18 cellular contexts compared by ENCODE assay signal in the genomic region with DNA sequence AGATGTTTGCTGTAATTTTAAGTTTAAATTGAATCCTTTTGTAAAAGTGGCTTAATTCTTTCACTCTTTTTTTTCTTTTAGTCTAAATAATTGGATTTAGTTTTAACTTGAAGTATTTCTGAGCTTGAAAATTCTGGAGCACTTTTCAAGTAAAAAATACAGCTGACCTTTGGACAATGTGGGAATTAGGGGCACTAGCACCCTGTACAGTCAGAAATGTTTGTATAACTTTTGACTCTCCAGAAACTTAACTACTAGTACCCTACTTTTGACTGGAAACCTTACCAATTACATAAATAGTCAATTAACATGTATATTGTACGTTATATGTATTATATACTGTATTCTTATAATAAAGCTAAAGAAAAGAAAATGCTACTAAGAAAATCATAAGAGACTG. TPM values are rescaled to one million over a fixed set of nuclear protein-coding genes. Genes with fewer than 3 reads are reported as not detected.
DNase-seq lines count a peak whose midpoint lies in the region; ATAC-seq and TF ChIP-seq lines count a peak whose summit lies in the region.
"Had no signal": no experiment of that assay in that cellular context is flagged by ENCODE, and none has a peak within 500 bp of the region (broad histone marks: within the 10 kb centered on the region; RNA-seq: fewer than 3 reads in every experiment).

No MANE protein-coding gene starts in this region.

- no peak for TF ChIP-seq POLR2A in transverse colon (IDR thresholded peaks at IDR 0.05)

- H3K9me3 Mint-ChIP-seq in activated T-helper 17 cell treated with anti-CD3 and anti-CD28 coated beads, Interleukin-2, amount 50 U/mL, for 72 hours = no peaks in the 10 kb centered on the region
- H3K9me3 Mint-ChIP-seq: CD4-positive, CD25-positive, alpha-beta regulatory T cell; H9 had no signal

- in situ Hi-C loops in transverse colon (cut with MboI; ENCODE audit: low pct_ligation_motif_present in 1 of 4, low pct_unique_long_range_greater_than_20kb in 1 of 4, low sequenced_read_pairs in 3 of 4) = no loop called here

- WGBS in transverse colon (ENCODE audit: low coverage in 1 of 2), 2 donors = 50 to 73% methylated on average over 1 of the region's 1 CpG

- H3K9me3 ChIP-seq in left ventricle myocardium inferior (replicated peaks) (no peaks in the 10 kb centered on the region), mucosa of rectum (ENCODE audit: control insufficient read depth in 2 of 2, low read length in 2 of 2) (no peaks in the 10 kb centered on the region), transverse colon (no peaks in the 10 kb centered on the region)
- H3K9me3 ChIP-seq: SJSA1 had no signal

- H3K4me1 Mint-ChIP-seq in activated T-helper 17 cell treated with anti-CD3 and anti-CD28 coated beads, Interleukin-2, amount 50 U/mL, for 72 hours = peaks cover 31% of the 10 kb centered on the region

- H3K4me3 ChIP-seq in left ventricle myocardium inferior = no peak overlapping the region
- no peak overlapping the region for H3K4me3 ChIP-seq in mucosa of rectum (ENCODE audit: low read length in 2 of 2)
- no peak overlapping the region for H3K4me3 ChIP-seq in transverse colon
- H3K4me3 ChIP-seq: SJSA1 had no signal

- no peak overlapping the region for H3K9ac ChIP-seq in mucosa of rectum (ENCODE audit: low read depth in 1 of 2, low read length in 2 of 2)

- ATAC-seq in left ventricle myocardium superior (no peak), HG03095 (IDR thresholded peaks at IDR 0.05; ENCODE audit: unreplicated experiment) (no peak)
- peak; percentile 9 for ATAC-seq in activated T-helper 17 cell treated with anti-CD3 and anti-CD28 coated beads, Interleukin-2, amount 50 U/mL, for 72 hours (replicated peaks)

- DNase-seq in left ventricle myocardium inferior (no peak), left ventricle myocardium superior (no peak), transverse colon (no peak), SK-N-DZ (ENCODE audit: low spot score) (no peak), EL (no peak)
- DNase-seq: CD4-positive, CD25-positive, alpha-beta regulatory T cell; DMS79 treated with DMSO at 0.1 percent for 48 hours; H9; NCI-H1048; NCI-H146; NCI-H2081 treated with DMSO at 0.1 percent for 48 hours; NCI-H226; NCI-H526 treated with DMSO at 0.1 percent for 48 hours had no signal

- H3K36me3 ChIP-seq in left ventricle myocardium inferior (no peaks in the 10 kb centered on the region), mucosa of rectum (ENCODE audit: control insufficient read depth in 2 of 2, insufficient read depth in 2 of 2, low read length in 2 of 2) (no peaks in the 10 kb centered on the region), transverse colon (no peaks in the 10 kb centered on the region)

- H3K27me3 ChIP-seq in left ventricle myocardium inferior (ENCODE audit: low read depth) (no peaks in the 10 kb centered on the region), mucosa of rectum (ENCODE audit: control insufficient read depth in 2 of 2, insufficient read depth in 2 of 2, low read length in 2 of 2) (no peaks in the 10 kb centered on the region), transverse colon (no peaks in the 10 kb centered on the region)
- H3K27me3 ChIP-seq: SJSA1 had no signal

- H3K4me3 Mint-ChIP-seq in activated T-helper 17 cell treated with anti-CD3 and anti-CD28 coated beads, Interleukin-2, amount 50 U/mL, for 72 hours = peak overlapping the region; percentile 12
- H3K4me3 Mint-ChIP-seq: H9 had no signal

- TF ChIP-seq CTCF in left ventricle myocardium inferior (IDR thresholded peaks at IDR 0.05; ENCODE audit: borderline replicate concordance) (no peak), transverse colon (IDR thresholded peaks at IDR 0.05) (no peak)

- H3K4me1 ChIP-seq in left ventricle myocardium inferior (peaks cover 99% of the 10 kb centered on the region), mucosa of rectum (ENCODE audit: control insufficient read depth in 2 of 2, insufficient read depth in 2 of 2, low read length in 2 of 2) (peaks cover 34% of the 10 kb centered on the region in 2 donors), transverse colon (peaks cover 43 to 93% (median 64%) of the 10 kb centered on the region in 4 donors)

- intact Hi-C loops in left ventricle myocardium inferior (cut with micrococcal nuclease) (no loop called here), left ventricle myocardium superior (cut with micrococcal nuclease) (no loop called here), transverse colon (cut with DNase I; ENCODE audit: low total_unique reads) (no loop called here)

- H3K36me3 Mint-ChIP-seq in activated T-helper 17 cell treated with anti-CD3 and anti-CD28 coated beads, Interleukin-2, amount 50 U/mL, for 72 hours (ENCODE audit: low read depth) = peaks cover 4% of the 10 kb centered on the region
- H3K36me3 Mint-ChIP-seq: CD4-positive, CD25-positive, alpha-beta regulatory T cell had no signal

- TF ChIP-seq EP300 in transverse colon (IDR thresholded peaks at IDR 0.05; ENCODE audit: low read depth) = no peak

- H3K27me3 Mint-ChIP-seq in activated T-helper 17 cell treated with anti-CD3 and anti-CD28 coated beads, Interleukin-2, amount 50 U/mL, for 72 hours = no peaks in the 10 kb centered on the region
- H3K27me3 Mint-ChIP-seq: CD4-positive, CD25-positive, alpha-beta regulatory T cell had no signal

- H3K27ac Mint-ChIP-seq in activated T-helper 17 cell treated with anti-CD3 and anti-CD28 coated beads, Interleukin-2, amount 50 U/mL, for 72 hours = no peak overlapping the region

- H3K27ac ChIP-seq in left ventricle myocardium inferior (replicated peaks) = peak overlapping the region; percentile 37
- peak overlapping the region; percentile 1 to 27 for H3K27ac ChIP-seq in mucosa of rectum (ENCODE audit: low read depth in 2 of 2, low read length in 2 of 2)
- peak overlapping the region in 3 of 4 donors; percentile 6 to 43 (median 31) for H3K27ac ChIP-seq in transverse colon
- H3K27ac ChIP-seq: RWPE1, SJSA1 had no signal

RNA-seq across cellular contexts. Expression of a gene that starts 7.8 kb away (rescaled TPM):
- total RNA-seq in left ventricle myocardium inferior (294 TPM), left ventricle myocardium superior (290 TPM), transverse colon (100 to 1,000 TPM; 101 to 279 (median 129) TPM)
- 100 to 1,000 TPM in 1 of 2 donors, 10 to 100 TPM in 1; 93.7 to 154 TPM for total RNA-seq in activated T-helper 17 cell treated with anti-CD3 and anti-CD28 coated beads, Interleukin-2, amount 50 U/mL, for 72 hours
- polyA plus RNA-seq in SK-N-DZ (2014; cell fraction: cytosol; rRNA removed) = 117 and 132 TPM in 2 replicates
- polyA plus RNA-seq in SK-N-DZ (2014; cell fraction: nucleus; rRNA removed) = 139 and 171 TPM in 2 replicates
